Comparison of ENCODE assay signal across 25 cellular contexts in the genomic region with DNA sequence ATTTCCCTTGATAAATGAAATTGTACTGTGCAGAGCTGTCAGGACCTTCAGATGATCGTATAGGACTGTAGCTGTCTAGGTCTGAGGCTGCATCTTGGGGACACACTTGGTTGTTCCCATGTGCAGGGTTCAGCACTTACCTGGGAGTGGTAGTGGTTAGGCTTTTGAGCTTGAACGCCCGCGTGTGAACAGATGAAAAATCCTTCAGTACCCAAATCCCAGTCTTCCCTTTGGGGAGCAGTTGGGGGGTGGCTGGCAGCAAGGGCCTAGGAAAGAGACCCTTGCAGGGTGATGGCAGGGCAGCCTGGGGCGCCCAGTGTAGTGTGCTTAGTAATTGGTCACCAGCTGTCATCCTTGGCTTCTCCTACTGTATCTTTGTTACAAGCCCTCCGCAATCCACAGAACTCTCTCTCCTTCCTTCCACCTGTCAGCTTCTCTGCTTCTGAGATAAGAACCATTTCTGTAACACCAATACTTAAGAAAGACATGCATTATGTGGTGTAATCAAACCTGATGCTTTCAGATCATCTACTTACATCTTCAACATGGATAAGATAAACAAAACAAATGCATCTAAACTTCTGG.
A peak's percentile ranks its signal among the peaks of the same experiment; 100 is the strongest.
DNase-seq lines count a peak whose midpoint lies in the region; ATAC-seq and TF ChIP-seq lines count a peak whose summit lies in the region.
"Had no signal": no experiment of that assay in that cellular context is flagged by ENCODE, and none has a peak within 500 bp of the region (broad histone marks: within the 10 kb centered on the region; RNA-seq: fewer than 3 reads in every experiment).

No MANE protein-coding gene starts in this region.

- no peak for TF ChIP-seq CTCF in stomach (IDR thresholded peaks at IDR 0.05)

- no peaks in the 10 kb centered on the region for H3K9me3 Mint-ChIP-seq in activated CD8-positive, alpha-beta memory T cell treated with anti-CD3 and anti-CD28 coated beads, Interleukin-2, amount 10 ng/mL, durations not matched to agents 7 days and 5 days (ENCODE audit: low read depth)
- H3K9me3 Mint-ChIP-seq in memory B cell: no peaks in the 10 kb centered on the region

- peak; percentile 20 for DNase-seq in activated CD8-positive, alpha-beta memory T cell treated with anti-CD3 and anti-CD28 coated beads, Interleukin-2, amount 50 U/mL, for 48 hours
- no peak for DNase-seq in activated CD8-positive, alpha-beta memory T cell treated with anti-CD3 and anti-CD28 coated beads, Interleukin-2, amount 10 ng/mL, durations not matched to agents 7 days and 5 days
- DNase-seq in cerebellar cortex (ENCODE audit: low spot score) (peak; percentile 42), memory B cell (ENCODE audit: low spot score in 2 of 2) (no peak), stomach (peak; percentile 17), NCI-H1417 (lab: John Stamatoyannopoulos, UW) (no peak)
- no peak for DNase-seq in activated naive CD4-positive, alpha-beta T cell treated with Interleukin-2 at 50 U/mL for 16 hours
- DNase-seq: AML-193; CD4-positive, alpha-beta T cell; DMS79; EL; GF-D8; HCEC 1CT; NCI-H1092; NCI-H1436; NCI-H187; NCI-H2081 treated with DMSO at 0.1 percent for 48 hours; NCI-H774; NK-92 treated with Interleukin-12 subunit alpha and Interleukin-12 subunit beta, amount 100 ng/mL, for 24 hours; PC-3; SJCRH30 had no signal

- no peak for TF ChIP-seq EP300 in stomach (IDR thresholded peaks at IDR 0.05)

- no peak overlapping the region for H3K4me3 Mint-ChIP-seq in activated CD8-positive, alpha-beta memory T cell treated with anti-CD3 and anti-CD28 coated beads, Interleukin-2, amount 10 ng/mL, durations not matched to agents 7 days and 5 days
- H3K4me3 Mint-ChIP-seq in memory B cell: no peak overlapping the region
- H3K4me3 Mint-ChIP-seq: CD4-positive, alpha-beta T cell had no signal

- no peak overlapping the region for H3K27ac Mint-ChIP-seq in activated CD8-positive, alpha-beta memory T cell treated with anti-CD3 and anti-CD28 coated beads, Interleukin-2, amount 10 ng/mL, durations not matched to agents 7 days and 5 days
- peak overlapping the region; percentile 5 for H3K27ac Mint-ChIP-seq in memory B cell
- H3K27ac Mint-ChIP-seq: CD4-positive, alpha-beta T cell had no signal

- H3K4me1 Mint-ChIP-seq in activated CD8-positive, alpha-beta memory T cell treated with anti-CD3 and anti-CD28 coated beads, Interleukin-2, amount 10 ng/mL, durations not matched to agents 7 days and 5 days: peaks cover 3% of the 10 kb centered on the region
- peaks cover 6% of the 10 kb centered on the region for H3K4me1 Mint-ChIP-seq in memory B cell

- peaks cover 0 to 13% (median 8%) of the 10 kb centered on the region in 4 donors for H3K9me3 ChIP-seq in stomach
- H3K9me3 ChIP-seq: A549, SJCRH30 had no signal

- CTCF ChIA-PET in activated CD8-positive, alpha-beta memory T cell treated with anti-CD3 and anti-CD28 coated beads, Interleukin-2, amount 10 ng/mL, durations not matched to agents 7 days and 5 days (lab: Charles Lee): interaction anchor here (1.0 kb wide), 2 partner anchors 18 to 140 kb away, joined by 3 read pairs; no protein-coding TSS in a partner anchor

- ATAC-seq in activated CD8-positive, alpha-beta memory T cell treated with anti-CD3 and anti-CD28 coated beads, Interleukin-2, amount 10 ng/mL, durations not matched to agents 7 days and 5 days: no peak
- no peak for ATAC-seq in memory B cell (ENCODE audit: low read depth)
- ATAC-seq: A549, PC-3, SK-N-SH treated with all-trans-retinoic acid at 6 μM for 48 hours had no signal

- no peaks in the 10 kb centered on the region for H3K27me3 ChIP-seq in stomach
- H3K27me3 ChIP-seq: BLaER1 treated with 17β-estradiol and CSF1 and Interleukin-3, amounts not matched to agents 10 nM and 100 nM; SJCRH30 had no signal

- H3K36me3 ChIP-seq in stomach: peaks cover 0 to 60% (median 24%) of the 10 kb centered on the region in 4 donors
- H3K36me3 ChIP-seq: SJCRH30 had no signal

- no peaks in the 10 kb centered on the region for H3K27me3 Mint-ChIP-seq in activated CD8-positive, alpha-beta memory T cell treated with anti-CD3 and anti-CD28 coated beads, Interleukin-2, amount 10 ng/mL, durations not matched to agents 7 days and 5 days
- no peaks in the 10 kb centered on the region for H3K27me3 Mint-ChIP-seq in memory B cell
- H3K27me3 Mint-ChIP-seq: CD4-positive, alpha-beta T cell had no signal

- no peak overlapping the region for H3K4me3 ChIP-seq in stomach
- H3K4me3 ChIP-seq: A549; BLaER1 treated with 17β-estradiol and CSF1 and Interleukin-3, amounts not matched to agents 10 nM and 100 nM; SJCRH30 had no signal

- TF ChIP-seq POLR2A in stomach (IDR thresholded peaks at IDR 0.05): no peak

- intact Hi-C loops in stomach (cut with DNase I; ENCODE audit: low total_unique reads): no loop called here

- 92 to 97% (median 95%) methylated on average over 6 of the region's 6 CpGs for WGBS in stomach, 5 donors

- H3K4me1 ChIP-seq in stomach: no peaks in the 10 kb centered on the region
- H3K4me1 ChIP-seq: A549, SJCRH30 had no signal

- H3K27ac ChIP-seq in stomach: no peak overlapping the region
- H3K27ac ChIP-seq: A549; BLaER1 treated with 17β-estradiol and CSF1 and Interleukin-3, amounts not matched to agents 10 nM and 100 nM; HL-60; SJCRH30 had no signal

- H3K36me3 Mint-ChIP-seq in activated CD8-positive, alpha-beta memory T cell treated with anti-CD3 and anti-CD28 coated beads, Interleukin-2, amount 10 ng/mL, durations not matched to agents 7 days and 5 days: no peaks in the 10 kb centered on the region
- H3K36me3 Mint-ChIP-seq in memory B cell: peaks cover 14% of the 10 kb centered on the region

Comparison
In these comparisons a context has a peak if more than half of its experiments do, and no peak if none do; other contexts are left out.
1. DNase-seq: peak in activated CD8-positive, alpha-beta memory T cell treated with anti-CD3 and anti-CD28 coated beads, Interleukin-2, amount 50 U/mL, for 48 hours (single experiment), cerebellar cortex (single experiment) and stomach (single experiment); none in activated CD8-positive, alpha-beta memory T cell treated with anti-CD3 and anti-CD28 coated beads, Interleukin-2, amount 10 ng/mL, durations not matched to agents 7 days and 5 days (single experiment), memory B cell (0 of 2), NCI-H1417 (0 of 3) and activated naive CD4-positive, alpha-beta T cell treated with Interleukin-2 at 50 U/mL for 16 hours (single experiment).